Comparison of ENCODE assay signal across 17 cellular contexts in genomic region chr3:175398676-175399075, GRCh38.
"Had no signal": no experiment of that assay in that cellular context is flagged by ENCODE, and none has a peak within 500 bp of the region (broad histone marks: within the 10 kb centered on the region; RNA-seq: fewer than 3 reads in every experiment).

No MANE protein-coding gene starts in this region.

- H3K27ac Mint-ChIP-seq: activated B cell treated with CpG ODN at 0.5 μM for 24 hours; activated CD8-positive, alpha-beta T cell treated with anti-CD3 and anti-CD28 coated beads for 36 hours; activated naive CD8-positive, alpha-beta T cell treated with anti-CD3 and anti-CD28 coated beads for 36 hours; stimulated activated naive CD8-positive, alpha-beta T cell treated with anti-CD3 and anti-CD28 coated beads, Interleukin-15, amount 100 ng/mL, for 72 hours; T-helper 2 cell treated with Interferon-gamma antibody and Interleukin-4, amounts not matched to agents 5 μg/mL and 100 μg/mL, for 36 hours had no signal

- H3K4me1 ChIP-seq: lower lobe of right lung, psoas muscle, spleen, upper lobe of left lung had no signal

- DNase-seq: activated B cell treated with CpG ODN at 0.5 μM for 24 hours; activated CD4-positive, alpha-beta T cell treated with anti-CD3 and anti-CD28 coated beads for 48 hours; activated CD8-positive, alpha-beta memory T cell treated with anti-CD3 and anti-CD28 coated beads, Interleukin-2, amount 50 U/mL, for 4 hours; activated CD8-positive, alpha-beta T cell treated with anti-CD3 and anti-CD28 coated beads for 36 hours; activated naive CD8-positive, alpha-beta T cell treated with anti-CD3 and anti-CD28 coated beads for 36 hours; anterior cingulate cortex; head of caudate nucleus; left cardiac atrium; lower lobe of right lung; psoas muscle; spleen; stimulated activated CD4-positive, alpha-beta T cell treated with anti-CD3 and anti-CD28 coated beads, Interleukin-1b, Interleukin-23, amount 100 ng/mL, for 48 hours; stimulated activated naive CD8-positive, alpha-beta T cell treated with anti-CD3 and anti-CD28 coated beads, Interleukin-15, amount 100 ng/mL, for 72 hours; testis; upper lobe of left lung had no signal

- H3K9me3 Mint-ChIP-seq: neural crest cell; stimulated activated naive CD8-positive, alpha-beta T cell treated with anti-CD3 and anti-CD28 coated beads, Interleukin-15, amount 100 ng/mL, for 72 hours had no signal

- ATAC-seq: activated CD8-positive, alpha-beta T cell treated with anti-CD3 and anti-CD28 coated beads for 36 hours; left cardiac atrium; lower lobe of right lung; psoas muscle; stimulated activated naive CD8-positive, alpha-beta T cell treated with anti-CD3 and anti-CD28 coated beads, Interleukin-15, amount 100 ng/mL, for 72 hours had no signal

- H3K36me3 ChIP-seq: lower lobe of right lung, spleen, upper lobe of left lung had no signal

- H3K4me3 ChIP-seq: lower lobe of right lung, psoas muscle, spleen, testis, upper lobe of left lung had no signal

- H3K27me3 Mint-ChIP-seq: activated B cell treated with CpG ODN at 0.5 μM for 24 hours; activated CD8-positive, alpha-beta T cell treated with anti-CD3 and anti-CD28 coated beads for 36 hours; activated naive CD8-positive, alpha-beta T cell treated with anti-CD3 and anti-CD28 coated beads for 36 hours; stimulated activated naive CD8-positive, alpha-beta T cell treated with anti-CD3 and anti-CD28 coated beads, Interleukin-15, amount 100 ng/mL, for 72 hours had no signal

- H3K27me3 ChIP-seq: spleen, testis, upper lobe of left lung had no signal

- H3K4me3 Mint-ChIP-seq: activated B cell treated with CpG ODN at 0.5 μM for 24 hours; activated CD8-positive, alpha-beta T cell treated with anti-CD3 and anti-CD28 coated beads for 36 hours; activated naive CD8-positive, alpha-beta T cell treated with anti-CD3 and anti-CD28 coated beads for 36 hours; neural crest cell; stimulated activated naive CD8-positive, alpha-beta T cell treated with anti-CD3 and anti-CD28 coated beads, Interleukin-15, amount 100 ng/mL, for 72 hours; T-helper 2 cell treated with Interferon-gamma antibody and Interleukin-4, amounts not matched to agents 5 μg/mL and 100 μg/mL, for 36 hours had no signal

- H3K4me1 Mint-ChIP-seq: activated B cell treated with CpG ODN at 0.5 μM for 24 hours; activated naive CD8-positive, alpha-beta T cell treated with anti-CD3 and anti-CD28 coated beads for 36 hours; stimulated activated naive CD8-positive, alpha-beta T cell treated with anti-CD3 and anti-CD28 coated beads, Interleukin-15, amount 100 ng/mL, for 72 hours had no signal

- H3K27ac ChIP-seq: lower lobe of right lung, psoas muscle, spleen, upper lobe of left lung had no signal

- H3K9me3 ChIP-seq: lower lobe of right lung, psoas muscle, testis, upper lobe of left lung had no signal

- H3K36me3 Mint-ChIP-seq: activated naive CD8-positive, alpha-beta T cell treated with anti-CD3 and anti-CD28 coated beads for 36 hours had no signal
